Comparison of ENCODE assay signal across 18 cellular contexts in genomic region chr7:142628945-142629344, GRCh38.
DNase-seq lines count a peak whose midpoint lies in the region; ATAC-seq, FAIRE-seq and TF ChIP-seq lines count a peak whose summit lies in the region.
"Had no signal": no experiment of that assay in that cellular context is flagged by ENCODE, and none has a peak within 500 bp of the region (broad histone marks: within the 10 kb centered on the region; RNA-seq: fewer than 3 reads in every experiment).

No MANE protein-coding gene starts in this region.

- no peak overlapping the region for H2AFZ ChIP-seq in HepG2 (ENCODE audit: low read length)

- TF ChIP-seq POLR2A in HepG2 (IDR thresholded peaks at IDR 0.05; ENCODE audit: insufficient read depth in 1 of 2, low read depth in 2 of 2, low read length in 2 of 2) (no peak), right lobe of liver (IDR thresholded peaks at IDR 0.05) (no peak)

- 0% methylated on average over 1 of the region's 1 CpG for WGBS in HepG2 (ENCODE audit: low lambda C conversion rate)
- WGBS in right lobe of liver (ENCODE audit: insufficient coverage, low coverage, low lambda C conversion rate, missing lambda C conversion rate), result 22% methylated on average over 1 of the region's 1 CpG

- no peak overlapping the region for H3K27ac Mint-ChIP-seq in chondrocyte (ENCODE audit: unreplicated experiment)
- H3K27ac Mint-ChIP-seq: CD4-positive, alpha-beta memory T cell had no signal

- no peaks in the 10 kb centered on the region for H3K79me2 ChIP-seq in HepG2 (ENCODE audit: insufficient read depth, low read length)

- TF ChIP-seq EP300 in HepG2 (IDR thresholded peaks at IDR 0.05; ENCODE audit: low read depth in 2 of 2, low read length in 2 of 2) (no peak), HepG2 (CRISPR knock-in tag; IDR thresholded peaks at IDR 0.05; ENCODE audit: borderline replicate concordance) (no peak)

- no peaks in the 10 kb centered on the region for H3K9me3 ChIP-seq in HepG2 (ENCODE audit: low read length)
- no peaks in the 10 kb centered on the region for H3K9me3 ChIP-seq in right lobe of liver
- H3K9me3 ChIP-seq in skeletal muscle tissue (ENCODE audit: control insufficient read depth in 3 of 3, low read length in 3 of 3), result no peaks in the 10 kb centered on the region
- H3K9me3 ChIP-seq: Caco-2 had no signal

- POLR2A ChIA-PET in HepG2 (lab: Yijun Ruan, JAX), result no interaction called here

- in situ Hi-C loops in HepG2 (cut with HindIII; ENCODE audit: extremely low pct_ligation_motif_present, low pct_unique_long_range_greater_than_20kb), result no loop called here

- H3K36me3 ChIP-seq in HepG2 (replicated peaks in 1 of 2; ENCODE audit: control insufficient read depth in 1 of 2, insufficient read depth in 2 of 2, low read length in 2 of 2), result no peaks in the 10 kb centered on the region
- H3K36me3 ChIP-seq in right lobe of liver, result no peaks in the 10 kb centered on the region
- H3K36me3 ChIP-seq in skeletal muscle tissue (ENCODE audit: control insufficient read depth in 3 of 3, insufficient read depth in 3 of 3, low read length in 3 of 3), result no peaks in the 10 kb centered on the region

- peaks cover 12% of the 10 kb centered on the region for H3K4me1 Mint-ChIP-seq in chondrocyte (ENCODE audit: low read depth)

- H3K27me3 Mint-ChIP-seq in chondrocyte (ENCODE audit: low read depth), result peaks cover 30% of the 10 kb centered on the region

- no TSS peak for BruUV-seq in HepG2 (replicated peaks; lab: Mats Ljungman, UMichigan)

- H3K27ac ChIP-seq in HepG2 (ENCODE audit: extremely low read length, insufficient read depth, low read length) (no peak overlapping the region), right lobe of liver (no peak overlapping the region), skeletal muscle tissue (ENCODE audit: low read depth, low read length) (peak overlapping the region; percentile 82)
- H3K27ac ChIP-seq: GM23248 had no signal

- H4K20me1 ChIP-seq in HepG2 (ENCODE audit: insufficient read depth, low read length), result no peaks in the 10 kb centered on the region

- H3K4me1 ChIP-seq in HepG2 (ENCODE audit: insufficient read depth, low read length) (no peaks in the 10 kb centered on the region), right lobe of liver (no peaks in the 10 kb centered on the region), skeletal muscle tissue (ENCODE audit: control insufficient read depth in 3 of 3, insufficient read depth in 3 of 3, low read length in 3 of 3) (peaks cover 7 to 15% (median 8%) of the 10 kb centered on the region in 3 donors)
- H3K4me1 ChIP-seq: Caco-2 had no signal

- no peaks in the 10 kb centered on the region for H3K36me3 Mint-ChIP-seq in chondrocyte (ENCODE audit: low read depth)

- intact Hi-C loops in HepG2 (cut with micrococcal nuclease; ENCODE audit: unreplicated experiment) (no loop called here), right lobe of liver (cut with DNase I) (loop anchor here (10.0 kb wide), 1 partner anchor 156 kb away; no protein-coding TSS in a partner anchor)

- ATAC-seq in HepG2 (no peak), right lobe of liver (no peak), HG02642 (IDR thresholded peaks at IDR 0.05; ENCODE audit: poor library complexity, unreplicated experiment) (no peak)

- H3K9me3 Mint-ChIP-seq in chondrocyte (ENCODE audit: low read depth), result no peaks in the 10 kb centered on the region
- H3K9me3 Mint-ChIP-seq: CD4-positive, alpha-beta memory T cell had no signal

- H3K9ac ChIP-seq in HepG2 (ENCODE audit: insufficient read depth, low read depth, low read length) (no peak overlapping the region), skeletal muscle tissue (ENCODE audit: low read depth in 1 of 3, low read length in 3 of 3) (no peak overlapping the region)
- H3K9ac ChIP-seq: GM23248 had no signal

- H3K4me3 ChIP-seq in HepG2 (replicated peaks in 1 of 3; ENCODE audit: insufficient read depth in 1 of 3, low read depth in 2 of 3, low read length in 3 of 3) (no peak overlapping the region), right lobe of liver (no peak overlapping the region), skeletal muscle tissue (ENCODE audit: low read length in 3 of 3) (no peak overlapping the region)
- H3K4me3 ChIP-seq: GM23248 had no signal

- no peak for TF ChIP-seq RAD21 in HepG2 (CRISPR knock-in tag; IDR thresholded peaks at IDR 0.05)

- DNase-seq in HepG2 (ENCODE audit: low spot score) (no peak), right lobe of liver (no peak), NCI-H69 (lab: John Stamatoyannopoulos, UW) (peak; percentile 15), chondrocyte (ENCODE audit: low spot score) (no peak)
- DNase-seq: 8988T; C1 segment of cervical spinal cord; Caco-2; CD4-positive, alpha-beta memory T cell; DMS153; DND-41; GM23248; H7 had no signal

- H3K4me2 ChIP-seq in HepG2 (ENCODE audit: low read depth, low read length), result no peak overlapping the region

- TF ChIP-seq CTCF in HepG2 (CRISPR knock-in tag; IDR thresholded peaks at IDR 0.05), result no peak
- TF ChIP-seq CTCF in right lobe of liver (IDR thresholded peaks at IDR 0.05), result no peak
- no peak for TF ChIP-seq CTCF in chondrocyte (IDR thresholded peaks at IDR 0.05)

- FAIRE-seq in HepG2 (lab: Jason Lieb, UNC), result no peak
- FAIRE-seq: G401.6, GM12892, GM19239, H1 had no signal

- H3K27me3 ChIP-seq in HepG2 (ENCODE audit: control insufficient read depth in 1 of 2, insufficient read depth in 2 of 2, low read length in 2 of 2), result peaks cover 0 to 22% of the 10 kb centered on the region in 2 experiments; a peak in 2 of 5 replicates
- H3K27me3 ChIP-seq in right lobe of liver, result no peaks in the 10 kb centered on the region
- H3K27me3 ChIP-seq in skeletal muscle tissue (ENCODE audit: control insufficient read depth in 3 of 3, insufficient read depth in 3 of 3, low read length in 3 of 3), result peaks cover 0 to 7% (median 0%) of the 10 kb centered on the region in 3 donors

- CTCF ChIA-PET in HepG2 (lab: Yijun Ruan, JAX; ENCODE audit: low intra/inter-chr PET ratio, low total read pairs), result no interaction called here

- H3K4me3 Mint-ChIP-seq in chondrocyte (ENCODE audit: unreplicated experiment), result no peak overlapping the region
- H3K4me3 Mint-ChIP-seq: CD4-positive, alpha-beta memory T cell had no signal

TF ChIP-seq in HepG2, 621 proteins besides CTCF, POLR2A, EP300 and RAD21:
- peak; percentile 49; the same call in 1 of the 2 replicates for TF ChIP-seq MAFF (IDR thresholded peaks at IDR 0.05; ENCODE audit: low read depth, low read length)
- peak in 1 of 2 experiments; percentile 66; a peak in 3 of 4 replicates for TF ChIP-seq MAFK (conservative IDR thresholded peaks at IDR 0.05 in 1 of 2, IDR thresholded peaks at IDR 0.05 in 1 of 2; ENCODE audit: low read length in 2 of 2)
- no peak for TF ChIP-seq YEATS4 (CRISPR knock-in tag; IDR thresholded peaks at IDR 0.05; ENCODE audit: borderline replicate concordance)
TF ChIP-seq in HepG2: peak in this region for 2.
